26 cellular contexts compared by ENCODE assay signal in the genomic region with DNA sequence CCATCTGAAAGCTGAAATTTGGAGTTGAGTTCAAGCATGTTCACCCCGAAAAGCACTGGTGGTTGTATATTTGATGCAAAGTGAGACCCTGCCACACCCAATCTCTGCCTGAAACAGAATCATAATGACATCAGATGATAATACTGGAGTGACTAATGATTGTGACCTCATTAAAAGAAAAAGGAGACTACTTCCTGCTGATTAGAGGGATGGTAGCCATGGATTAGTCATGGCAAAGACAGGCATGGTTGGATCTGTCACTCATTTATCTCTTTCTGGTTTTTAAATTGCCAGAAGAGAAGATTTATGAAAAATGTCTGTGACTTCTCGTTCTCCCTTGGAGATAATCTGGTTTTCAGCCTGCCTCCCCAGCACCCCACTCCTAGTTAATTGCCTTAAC.
A peak's percentile ranks its signal among the peaks of the same experiment; 100 is the strongest.
DNase-seq lines count a peak whose midpoint lies in the region; ATAC-seq, FAIRE-seq and TF ChIP-seq lines count a peak whose summit lies in the region.
"Had no signal": no experiment of that assay in that cellular context is flagged by ENCODE, and none has a peak within 500 bp of the region (broad histone marks: within the 10 kb centered on the region; RNA-seq: fewer than 3 reads in every experiment).

No MANE protein-coding gene starts in this region.

- H3F3A ChIP-seq in PC-3 (ENCODE audit: low read length, unreplicated experiment) = no peaks in the 10 kb centered on the region

- H3K9me3 ChIP-seq in PC-3 (ENCODE audit: low read length) = no peaks in the 10 kb centered on the region
- H3K9me3 ChIP-seq: Peyer's patch, psoas muscle, tibial nerve had no signal

- H3K36me3 Mint-ChIP-seq in type B pancreatic cell = no peaks in the 10 kb centered on the region
- no peaks in the 10 kb centered on the region for H3K36me3 Mint-ChIP-seq in activated CD4-positive, alpha-beta T cell treated with anti-CD3 and anti-CD28 coated beads for 36 hours (ENCODE audit: low read depth)
- H3K36me3 Mint-ChIP-seq: CD8-positive, alpha-beta memory T cell; IgD-negative memory B cell had no signal

- H3K27me3 Mint-ChIP-seq in type B pancreatic cell = peaks cover 8% of the 10 kb centered on the region
- H3K27me3 Mint-ChIP-seq in activated CD4-positive, alpha-beta T cell treated with anti-CD3 and anti-CD28 coated beads for 36 hours = peaks cover 3% of the 10 kb centered on the region

- no peaks in the 10 kb centered on the region for H3K36me3 ChIP-seq in PC-3 (ENCODE audit: low read depth, low read length)
- H3K36me3 ChIP-seq: Peyer's patch, tibial nerve had no signal

- H3K4me3 ChIP-seq in PC-3 (ENCODE audit: low read length) (no peak overlapping the region), fibroblast of pulmonary artery (replicated peaks; ENCODE audit: low read depth, low read length) (no peak overlapping the region)
- H3K4me3 ChIP-seq: Peyer's patch, psoas muscle, tibial nerve had no signal

- no peak overlapping the region for H3K4me3 Mint-ChIP-seq in type B pancreatic cell
- no peak overlapping the region for H3K4me3 Mint-ChIP-seq in activated CD4-positive, alpha-beta T cell treated with anti-CD3 and anti-CD28 coated beads for 36 hours
- H3K4me3 Mint-ChIP-seq: CD8-positive, alpha-beta memory T cell; IgD-negative memory B cell had no signal

- no peak overlapping the region for H3K4me2 ChIP-seq in PC-3 (ENCODE audit: low read length)

- H3K79me2 ChIP-seq in PC-3 (ENCODE audit: low read length) = no peaks in the 10 kb centered on the region

- DNase-seq in ELR (ENCODE audit: low read depth) (peak; percentile 4), PC-3 (peak; percentile 36), fibroblast of pulmonary artery (ENCODE audit: low read depth) (peak; percentile 18), type B pancreatic cell (ENCODE audit: extremely low spot score, unreplicated experiment) (no peak), islet precursor cell (no peak), HTR-8/SVneo (ENCODE audit: insufficient read length, low spot score) (no peak)
- DNase-seq in activated CD4-positive, alpha-beta T cell treated with anti-CD3 and anti-CD28 coated beads for 36 hours = no peak
- DNase-seq: activated CD4-positive, alpha-beta T cell treated with anti-CD3 and anti-CD28 coated beads, Interleukin-2, amount 50 U/mL, for 1 hour; activated CD8-positive, alpha-beta memory T cell treated with anti-CD3 and anti-CD28 coated beads, Interleukin-2, amount 50 U/mL, for 4 hours; activated naive CD4-positive, alpha-beta T cell treated with anti-CD3 and anti-CD28 coated beads, Interleukin-2, amount 50 U/mL, for 16 hours; AML-193; caudate nucleus; CD8-positive, alpha-beta memory T cell; DMS79 treated with DMSO at 0.1 percent for 48 hours; H7; head of caudate nucleus; mesenchymal stem cell; Peyer's patch; psoas muscle; stimulated activated CD8-positive, alpha-beta memory T cell treated with anti-CD3 and anti-CD28 coated beads, Interleukin-4, amount 100 ng/mL, for 48 hours had no signal

- peaks cover 4% of the 10 kb centered on the region for H3K4me1 Mint-ChIP-seq in type B pancreatic cell (ENCODE audit: unreplicated experiment)
- peaks cover 4% of the 10 kb centered on the region for H3K4me1 Mint-ChIP-seq in activated CD4-positive, alpha-beta T cell treated with anti-CD3 and anti-CD28 coated beads for 36 hours
- H3K4me1 Mint-ChIP-seq: CD8-positive, alpha-beta memory T cell; IgD-negative memory B cell had no signal

- POLR2A ChIA-PET in PC-3 (lab: Charles Lee; ENCODE audit: unreplicated experiment) = no interaction called here
- POLR2A ChIA-PET in activated CD4-positive, alpha-beta T cell treated with anti-CD3 and anti-CD28 coated beads for 36 hours (lab: Charles Lee) = no interaction called here

- ATAC-seq in PC-3 = no peak
- no peak for ATAC-seq in activated CD4-positive, alpha-beta T cell treated with anti-CD3 and anti-CD28 coated beads for 36 hours
- ATAC-seq: left lobe of liver, psoas muscle had no signal

- H4K20me1 ChIP-seq in PC-3 (ENCODE audit: low read length) = no peaks in the 10 kb centered on the region

- no peak overlapping the region for H3K27ac ChIP-seq in PC-3 (ENCODE audit: low read length)
- H3K27ac ChIP-seq: Peyer's patch, psoas muscle, tibial nerve, VCaP had no signal

- intact Hi-C loops in PC-3 (cut with micrococcal nuclease) = no loop called here
- intact Hi-C loops in activated CD4-positive, alpha-beta T cell treated with anti-CD3 and anti-CD28 coated beads for 36 hours (cut with DNase I, micrococcal nuclease) = no loop called here

- H3K4me1 ChIP-seq in PC-3 (ENCODE audit: insufficient read depth, low read length) = peaks cover 11% of the 10 kb centered on the region
- H3K4me1 ChIP-seq: Peyer's patch, psoas muscle, tibial nerve had no signal

- H3K27me3 ChIP-seq in PC-3 (ENCODE audit: low read length) = no peaks in the 10 kb centered on the region
- H3K27me3 ChIP-seq: Peyer's patch, tibial nerve had no signal

- TF ChIP-seq CTCF in PC-3 (conservative IDR thresholded peaks at IDR 0.05; ENCODE audit: low read depth, low read length) (no peak), fibroblast of pulmonary artery (IDR thresholded peaks at IDR 0.05; ENCODE audit: low read length, missing control alignments) (no peak), type B pancreatic cell (conservative IDR thresholded peaks at IDR 0.05) (no peak)

- H3K9me3 Mint-ChIP-seq in type B pancreatic cell = peaks cover 8% of the 10 kb centered on the region
- H3K9me3 Mint-ChIP-seq in activated CD4-positive, alpha-beta T cell treated with anti-CD3 and anti-CD28 coated beads for 36 hours (ENCODE audit: low read depth) = peaks cover 5% of the 10 kb centered on the region

- no peaks in the 10 kb centered on the region for H3K9me2 ChIP-seq in PC-3 (replicated peaks; ENCODE audit: low read length)

- FAIRE-seq in HTR-8/SVneo (lab: Jason Lieb, UNC) = no peak
- FAIRE-seq: endometrium, GM12891 had no signal

- no peak overlapping the region for H3K9ac ChIP-seq in PC-3 (ENCODE audit: low read length)

- CTCF ChIA-PET in PC-3 (lab: Charles Lee) = no interaction called here
- CTCF ChIA-PET in activated CD4-positive, alpha-beta T cell treated with anti-CD3 and anti-CD28 coated beads for 36 hours (lab: Charles Lee) = no interaction called here

- H2AFZ ChIP-seq in PC-3 (ENCODE audit: low read length) = no peak overlapping the region

- peak overlapping the region; percentile 24 for H3K27ac Mint-ChIP-seq in type B pancreatic cell
- no peak overlapping the region for H3K27ac Mint-ChIP-seq in activated CD4-positive, alpha-beta T cell treated with anti-CD3 and anti-CD28 coated beads for 36 hours
- H3K27ac Mint-ChIP-seq: CD8-positive, alpha-beta memory T cell; IgD-negative memory B cell had no signal

- no TSS peak for BruUV-seq in PC-3 (replicated peaks; lab: Mats Ljungman, UMichigan)

Comparison
In these comparisons a context has a peak if more than half of its experiments do, and no peak if none do; other contexts are left out.
1. DNase-seq: peak in ELR (single experiment), PC-3 (single experiment) and fibroblast of pulmonary artery (single experiment); none in type B pancreatic cell (single experiment), islet precursor cell (single experiment), activated CD4-positive, alpha-beta T cell treated with anti-CD3 and anti-CD28 coated beads for 36 hours (single experiment) and HTR-8/SVneo (single experiment).